Comparison of ENCODE assay signal across 1 cellular context in genomic region chr2:26244479-26245230, GRCh38.
TF ChIP-seq lines count a peak whose summit lies in the region.

Gene HADHA (minus strand): TSS chr2:26244632. CDS start chr2:26244596, 36 bp downstream.
Gene HADHB (plus strand): TSS chr2:26244939. CDS start chr2:26254255, 9,316 bp downstream.

TF ChIP-seq in HepG2, 621 proteins besides CTCF, POLR2A, EP300 and RAD21 (continued from another document and continues in another):
- peak; percentile 70 for TF ChIP-seq NR2F6 (IDR thresholded peaks at IDR 0.05)
- peak; percentile 81 for TF ChIP-seq NR2F6 (CRISPR knock-in tag; IDR thresholded peaks at IDR 0.05)
- no peak for TF ChIP-seq ZNF543 (CRISPR knock-in tag; IDR thresholded peaks at IDR 0.05)
- TF ChIP-seq ZBTB43 (CRISPR knock-in tag; conservative IDR thresholded peaks at IDR 0.05), result peak; percentile 32; the same call in 1 of the 2 replicates
- TF ChIP-seq MAFK (conservative IDR thresholded peaks at IDR 0.05 in 1 of 2, IDR thresholded peaks at IDR 0.05 in 1 of 2; ENCODE audit: low read length in 2 of 2), result no peak
- peak; percentile 81 for TF ChIP-seq AGO2 (optimal IDR thresholded peaks at IDR 0.05; ENCODE audit: low read depth, low read length)
- peak; percentile 93; the same call in 1 of the 2 replicates for TF ChIP-seq ZNF205 (CRISPR knock-in tag; IDR thresholded peaks at IDR 0.05)
- peak; percentile 87; the same call in 1 of the 2 replicates for TF ChIP-seq ZNF20 (CRISPR knock-in tag; IDR thresholded peaks at IDR 0.05)
- TF ChIP-seq ARID3A (IDR thresholded peaks at IDR 0.05; ENCODE audit: low read depth, low read length), result peak; percentile 21; the same call in 1 of the 2 replicates
- TF ChIP-seq ZNF251 (CRISPR knock-in tag; IDR thresholded peaks at IDR 0.05), result no peak
- TF ChIP-seq HMGA1 (CRISPR knock-in tag; conservative IDR thresholded peaks at IDR 0.05), result no peak
- no peak; the same call in 1 of the 2 replicates for TF ChIP-seq HBP1 (CRISPR knock-in tag; IDR thresholded peaks at IDR 0.05; ENCODE audit: low read depth)
- no peak; the same call in 1 of the 2 replicates for TF ChIP-seq ZC3H13 (CRISPR knock-in tag; IDR thresholded peaks at IDR 0.05)
- peak; percentile 67; the same call in 1 of the 2 replicates for TF ChIP-seq DNMT1 (CRISPR knock-in tag; IDR thresholded peaks at IDR 0.05)
- no peak; the same call in 1 of the 2 replicates for TF ChIP-seq ARNTL (CRISPR knock-in tag; IDR thresholded peaks at IDR 0.05)
- no peak for TF ChIP-seq ZFP36L1 (CRISPR knock-in tag; IDR thresholded peaks at IDR 0.05)
- TF ChIP-seq ZNF224 (CRISPR knock-in tag; IDR thresholded peaks at IDR 0.05), result 0 out of 2 replicates have a peak, but pooled peaks have one; percentile 15
- no peak for TF ChIP-seq ZNF318 (CRISPR knock-in tag; IDR thresholded peaks at IDR 0.05)
- peak; percentile 76 for TF ChIP-seq HNF1B (CRISPR knock-in tag; IDR thresholded peaks at IDR 0.05)
- peak; percentile 90; the same call in 1 of the 2 replicates for TF ChIP-seq SIN3A (IDR thresholded peaks at IDR 0.05; ENCODE audit: borderline replicate concordance, low read depth, low read length)
- no peak for TF ChIP-seq ARNT (IDR thresholded peaks at IDR 0.05)
- peak; percentile 22; the same call in 1 of the 2 replicates for TF ChIP-seq GZF1 (CRISPR knock-in tag; IDR thresholded peaks at IDR 0.05)
- no peak for TF ChIP-seq TBL1XR1 (IDR thresholded peaks at IDR 0.05; ENCODE audit: borderline replicate concordance, low read length, partially characterized antibody)
- no peak for TF ChIP-seq SYNCRIP (IDR thresholded peaks at IDR 0.05; ENCODE audit: insufficient read depth, low read depth, low read length)
- peak; percentile 85 for TF ChIP-seq ZNF816 (CRISPR knock-in tag; IDR thresholded peaks at IDR 0.05; ENCODE audit: borderline replicate concordance)
- peak; percentile 89 for TF ChIP-seq ZNF18 (CRISPR knock-in tag; IDR thresholded peaks at IDR 0.05; ENCODE audit: insufficient replicate concordance)
- peak; percentile 94 for TF ChIP-seq ZFP91 (CRISPR knock-in tag; IDR thresholded peaks at IDR 0.05; ENCODE audit: borderline replicate concordance)
- TF ChIP-seq NR3C1 (CRISPR knock-in tag; IDR thresholded peaks at IDR 0.05), result no peak
- TF ChIP-seq THAP9 (CRISPR knock-in tag; IDR thresholded peaks at IDR 0.05; ENCODE audit: borderline replicate concordance), result peak; percentile 83; the same call in 1 of the 2 replicates
- TF ChIP-seq ATF5 (CRISPR knock-in tag; IDR thresholded peaks at IDR 0.05; ENCODE audit: low read depth), result no peak
- TF ChIP-seq ZNF33A (CRISPR knock-in tag; IDR thresholded peaks at IDR 0.05; ENCODE audit: borderline replicate concordance), result peak; percentile 94; the same call in 1 of the 2 replicates
- TF ChIP-seq CHD4 (IDR thresholded peaks at IDR 0.05; ENCODE audit: borderline replicate concordance, low read length), result no peak
- TF ChIP-seq SP4 (CRISPR knock-in tag; IDR thresholded peaks at IDR 0.05), result peak; percentile 91
- no peak for TF ChIP-seq SUZ12 (IDR thresholded peaks at IDR 0.05; ENCODE audit: low read depth, low read length)
- no peak for TF ChIP-seq MLLT10 (CRISPR knock-in tag; IDR thresholded peaks at IDR 0.05)
